In genomic region chr9:130186051-130186450, GRCh38 we compare ENCODE assay signal across 9 cellular contexts. TPM values are rescaled to one million over a fixed set of nuclear protein-coding genes. Genes with fewer than 3 reads are reported as not detected.
DNase-seq lines count a peak whose midpoint lies in the region; ATAC-seq and TF ChIP-seq lines count a peak whose summit lies in the region.
"Had no signal": no experiment of that assay in that cellular context is flagged by ENCODE, and none has a peak within 500 bp of the region (broad histone marks: within the 10 kb centered on the region; RNA-seq: fewer than 3 reads in every experiment).

No MANE protein-coding gene starts in this region.

- H3K9me3 ChIP-seq in HUES6 (ENCODE audit: control insufficient read depth, insufficient read depth, low read depth, low read length), result no peaks in the 10 kb centered on the region
- no peaks in the 10 kb centered on the region for H3K9me3 ChIP-seq in lower lobe of right lung
- H3K9me3 ChIP-seq in thoracic aorta, result no peaks in the 10 kb centered on the region
- no peaks in the 10 kb centered on the region for H3K9me3 ChIP-seq in HAP-1

- 0 out of 2 replicates have a peak overlapping the region, but pooled peaks have one; percentile 16 for H3K27ac ChIP-seq in HUES6 (ENCODE audit: low read depth, low read length)
- H3K27ac ChIP-seq in lower lobe of right lung, result peak overlapping the region; percentile 27
- H3K27ac ChIP-seq in thoracic aorta, result peak overlapping the region; percentile 88 to 94

- ATAC-seq in lower lobe of right lung (no peak), thoracic aorta (ENCODE audit: insufficient number of reproducible peaks, low FRiP score, low read depth) (no peak)

- TF ChIP-seq CTCF in lower lobe of right lung (IDR thresholded peaks at IDR 0.05) (no peak), thoracic aorta (IDR thresholded peaks at IDR 0.05) (no peak)

- H3K27me3 ChIP-seq in HUES6 (ENCODE audit: control insufficient read depth, insufficient read depth, low read length) (no peaks in the 10 kb centered on the region), lower lobe of right lung (ENCODE audit: low read depth) (no peaks in the 10 kb centered on the region), thoracic aorta (replicated peaks; ENCODE audit: insufficient read depth) (no peaks in the 10 kb centered on the region), HAP-1 (ENCODE audit: low read depth) (no peaks in the 10 kb centered on the region)

- DNase-seq in brain pericyte (ENCODE audit: low read depth, low spot score) (peak; percentile 41), lower lobe of right lung (no peak), thoracic aorta (ENCODE audit: low spot score) (no peak), AG08396 (ENCODE audit: low spot score) (no peak), NCI-H2196 treated with DMSO at 0.1 percent for 48 hours (lab: John Stamatoyannopoulos, UW; ENCODE audit: unreplicated experiment) (no peak), HAP-1 (ENCODE audit: low spot score in 2 of 2) (no peak), LoVo (ENCODE audit: low spot score) (no peak)
- DNase-seq: NCI-H187 had no signal

- H3K4me1 ChIP-seq in HUES6 (ENCODE audit: control insufficient read depth, insufficient read depth, low read length), result peaks cover 41% of the 10 kb centered on the region
- peaks cover 18% of the 10 kb centered on the region for H3K4me1 ChIP-seq in lower lobe of right lung
- peaks cover 34 to 87% of the 10 kb centered on the region in 2 donors for H3K4me1 ChIP-seq in thoracic aorta (ENCODE audit: control insufficient read depth in 1 of 2, low read depth in 2 of 2)
- no peaks in the 10 kb centered on the region; the same call in 1 of the 2 replicates for H3K4me1 ChIP-seq in HAP-1

- intact Hi-C loops in lower lobe of right lung (cut with DNase I), result no loop called here

- H3K36me3 ChIP-seq in HUES6 (ENCODE audit: control insufficient read depth, insufficient read depth, low read length) (no peaks in the 10 kb centered on the region), lower lobe of right lung (no peaks in the 10 kb centered on the region), thoracic aorta (no peaks in the 10 kb centered on the region), HAP-1 (replicated peaks) (0 out of 2 replicates have a peak, but pooled peaks cover 3% of the 10 kb centered on the region)

- H3K4me3 ChIP-seq in HUES6 (ENCODE audit: low read depth, low read length) (no peak overlapping the region), lower lobe of right lung (no peak overlapping the region), thoracic aorta (peak overlapping the region; percentile 65), HAP-1 (no peak overlapping the region)

- no peak overlapping the region for H3K9ac ChIP-seq in HUES6 (ENCODE audit: low read length)

- in situ Hi-C loops in HAP-1 (cut with MboI; ENCODE audit: low sequenced_read_pairs), result no loop called here

RNA-seq across cellular contexts. Expression of gene NCS1, which starts 13.8 kb away (rescaled TPM):
- total RNA-seq in lower lobe of right lung (7.0 TPM), thoracic aorta (10 to 100 TPM; 50.8 to 58.3 TPM)

Comparison
In these comparisons a context has a peak if more than half of its experiments do, and no peak if none do; other contexts are left out.
1. H3K27ac ChIP-seq: peak in every context shown above with its lines; median percentile 91 in thoracic aorta; 27 in lower lobe of right lung; 16 in HUES6.